13 cellular contexts compared by ENCODE assay signal in genomic region chr7:48992816-48993215, GRCh38.
DNase-seq lines count a peak whose midpoint lies in the region; ATAC-seq and TF ChIP-seq lines count a peak whose summit lies in the region.
"Had no signal": no experiment of that assay in that cellular context is flagged by ENCODE, and none has a peak within 500 bp of the region (broad histone marks: within the 10 kb centered on the region; RNA-seq: fewer than 3 reads in every experiment).

No MANE protein-coding gene starts in this region.

- H3K27me3 ChIP-seq in SJCRH30 (peaks cover 5% of the 10 kb centered on the region), lower lobe of right lung (ENCODE audit: low read depth) (no peaks in the 10 kb centered on the region)

- TF ChIP-seq CTCF in lower lobe of right lung (IDR thresholded peaks at IDR 0.05) = no peak

- DNase-seq in NCI-H748 (lab: John Stamatoyannopoulos, UW; ENCODE audit: unreplicated experiment) = peak; percentile 30
- no peak for DNase-seq in NCI-H748 treated with DMSO at 0.1 percent for 48 hours (lab: John Stamatoyannopoulos, UW)
- peak; percentile 63 for DNase-seq in DMS79 treated with DMSO at 0.1 percent for 48 hours (lab: John Stamatoyannopoulos, UW)
- peak; percentile 7 to 48 for DNase-seq in SJCRH30
- no peak for DNase-seq in lower lobe of right lung
- no peak for DNase-seq in activated CD4-positive, alpha-beta T cell treated with anti-CD3 and anti-CD28 coated beads, Interleukin-2, amount 50 U/mL, for 4 hours
- DNase-seq: C1 segment of cervical spinal cord; CD4-positive, alpha-beta T cell; DMS153; GF-D8; H7 had no signal

- H3K9me3 ChIP-seq in SJCRH30 (replicated peaks) (no peaks in the 10 kb centered on the region), lower lobe of right lung (no peaks in the 10 kb centered on the region)

- H3K4me1 ChIP-seq in SJCRH30 (no peaks in the 10 kb centered on the region; the same call in 1 of the 2 replicates), lower lobe of right lung (no peaks in the 10 kb centered on the region)

- H3K27ac ChIP-seq in SJCRH30 (no peak overlapping the region), lower lobe of right lung (no peak overlapping the region)

- H3K4me3 ChIP-seq in SJCRH30 (no peak overlapping the region), lower lobe of right lung (no peak overlapping the region)
- H3K4me3 ChIP-seq: GM23338 had no signal

- intact Hi-C loops in lower lobe of right lung (cut with DNase I) = no loop called here

- H3K36me3 ChIP-seq in SJCRH30 (no peaks in the 10 kb centered on the region; the same call in 1 of the 2 replicates), lower lobe of right lung (no peaks in the 10 kb centered on the region)

- ATAC-seq in lower lobe of right lung (no peak), HG02973 (IDR thresholded peaks at IDR 0.05; ENCODE audit: unreplicated experiment) (no peak)
- ATAC-seq: GM23338 had no signal

Comparison
In these comparisons a context has a peak if more than half of its experiments do, and no peak if none do; other contexts are left out.
1. DNase-seq: peak in NCI-H748 (single experiment), DMS79 treated with DMSO at 0.1 percent for 48 hours (single experiment) and SJCRH30 (2 of 2); none in NCI-H748 treated with DMSO at 0.1 percent for 48 hours (single experiment), lower lobe of right lung (single experiment) and activated CD4-positive, alpha-beta T cell treated with anti-CD3 and anti-CD28 coated beads, Interleukin-2, amount 50 U/mL, for 4 hours (0 of 2).